In the genomic region with DNA sequence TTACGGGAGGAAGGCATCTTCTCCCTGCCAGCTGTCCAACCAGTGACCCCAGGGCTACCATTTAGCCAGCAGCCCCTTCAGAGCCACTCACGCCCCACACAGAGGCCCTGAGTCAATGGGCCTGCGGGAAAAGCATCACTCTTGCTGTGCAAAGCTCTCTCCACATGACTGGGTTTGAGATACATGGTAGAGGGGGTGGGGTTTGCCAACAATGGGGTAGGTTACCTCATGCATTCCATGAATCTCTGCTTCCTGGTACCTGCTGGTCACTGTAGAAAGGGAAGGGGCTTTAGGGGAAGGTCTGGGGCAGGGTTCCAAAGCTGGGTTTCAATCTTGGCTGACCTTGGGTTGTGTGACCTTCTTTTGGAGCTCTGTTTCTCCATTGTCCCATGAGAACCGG, we compare ENCODE assay signal across 2 cellular contexts.
TF ChIP-seq lines count a peak whose summit lies in the region.

No MANE protein-coding gene starts in this region.

TF ChIP-seq in GM23338, 12 proteins besides CTCF, POLR2A, EP300 and RAD21 (continued from another document):
- TF ChIP-seq, protein P1, sequence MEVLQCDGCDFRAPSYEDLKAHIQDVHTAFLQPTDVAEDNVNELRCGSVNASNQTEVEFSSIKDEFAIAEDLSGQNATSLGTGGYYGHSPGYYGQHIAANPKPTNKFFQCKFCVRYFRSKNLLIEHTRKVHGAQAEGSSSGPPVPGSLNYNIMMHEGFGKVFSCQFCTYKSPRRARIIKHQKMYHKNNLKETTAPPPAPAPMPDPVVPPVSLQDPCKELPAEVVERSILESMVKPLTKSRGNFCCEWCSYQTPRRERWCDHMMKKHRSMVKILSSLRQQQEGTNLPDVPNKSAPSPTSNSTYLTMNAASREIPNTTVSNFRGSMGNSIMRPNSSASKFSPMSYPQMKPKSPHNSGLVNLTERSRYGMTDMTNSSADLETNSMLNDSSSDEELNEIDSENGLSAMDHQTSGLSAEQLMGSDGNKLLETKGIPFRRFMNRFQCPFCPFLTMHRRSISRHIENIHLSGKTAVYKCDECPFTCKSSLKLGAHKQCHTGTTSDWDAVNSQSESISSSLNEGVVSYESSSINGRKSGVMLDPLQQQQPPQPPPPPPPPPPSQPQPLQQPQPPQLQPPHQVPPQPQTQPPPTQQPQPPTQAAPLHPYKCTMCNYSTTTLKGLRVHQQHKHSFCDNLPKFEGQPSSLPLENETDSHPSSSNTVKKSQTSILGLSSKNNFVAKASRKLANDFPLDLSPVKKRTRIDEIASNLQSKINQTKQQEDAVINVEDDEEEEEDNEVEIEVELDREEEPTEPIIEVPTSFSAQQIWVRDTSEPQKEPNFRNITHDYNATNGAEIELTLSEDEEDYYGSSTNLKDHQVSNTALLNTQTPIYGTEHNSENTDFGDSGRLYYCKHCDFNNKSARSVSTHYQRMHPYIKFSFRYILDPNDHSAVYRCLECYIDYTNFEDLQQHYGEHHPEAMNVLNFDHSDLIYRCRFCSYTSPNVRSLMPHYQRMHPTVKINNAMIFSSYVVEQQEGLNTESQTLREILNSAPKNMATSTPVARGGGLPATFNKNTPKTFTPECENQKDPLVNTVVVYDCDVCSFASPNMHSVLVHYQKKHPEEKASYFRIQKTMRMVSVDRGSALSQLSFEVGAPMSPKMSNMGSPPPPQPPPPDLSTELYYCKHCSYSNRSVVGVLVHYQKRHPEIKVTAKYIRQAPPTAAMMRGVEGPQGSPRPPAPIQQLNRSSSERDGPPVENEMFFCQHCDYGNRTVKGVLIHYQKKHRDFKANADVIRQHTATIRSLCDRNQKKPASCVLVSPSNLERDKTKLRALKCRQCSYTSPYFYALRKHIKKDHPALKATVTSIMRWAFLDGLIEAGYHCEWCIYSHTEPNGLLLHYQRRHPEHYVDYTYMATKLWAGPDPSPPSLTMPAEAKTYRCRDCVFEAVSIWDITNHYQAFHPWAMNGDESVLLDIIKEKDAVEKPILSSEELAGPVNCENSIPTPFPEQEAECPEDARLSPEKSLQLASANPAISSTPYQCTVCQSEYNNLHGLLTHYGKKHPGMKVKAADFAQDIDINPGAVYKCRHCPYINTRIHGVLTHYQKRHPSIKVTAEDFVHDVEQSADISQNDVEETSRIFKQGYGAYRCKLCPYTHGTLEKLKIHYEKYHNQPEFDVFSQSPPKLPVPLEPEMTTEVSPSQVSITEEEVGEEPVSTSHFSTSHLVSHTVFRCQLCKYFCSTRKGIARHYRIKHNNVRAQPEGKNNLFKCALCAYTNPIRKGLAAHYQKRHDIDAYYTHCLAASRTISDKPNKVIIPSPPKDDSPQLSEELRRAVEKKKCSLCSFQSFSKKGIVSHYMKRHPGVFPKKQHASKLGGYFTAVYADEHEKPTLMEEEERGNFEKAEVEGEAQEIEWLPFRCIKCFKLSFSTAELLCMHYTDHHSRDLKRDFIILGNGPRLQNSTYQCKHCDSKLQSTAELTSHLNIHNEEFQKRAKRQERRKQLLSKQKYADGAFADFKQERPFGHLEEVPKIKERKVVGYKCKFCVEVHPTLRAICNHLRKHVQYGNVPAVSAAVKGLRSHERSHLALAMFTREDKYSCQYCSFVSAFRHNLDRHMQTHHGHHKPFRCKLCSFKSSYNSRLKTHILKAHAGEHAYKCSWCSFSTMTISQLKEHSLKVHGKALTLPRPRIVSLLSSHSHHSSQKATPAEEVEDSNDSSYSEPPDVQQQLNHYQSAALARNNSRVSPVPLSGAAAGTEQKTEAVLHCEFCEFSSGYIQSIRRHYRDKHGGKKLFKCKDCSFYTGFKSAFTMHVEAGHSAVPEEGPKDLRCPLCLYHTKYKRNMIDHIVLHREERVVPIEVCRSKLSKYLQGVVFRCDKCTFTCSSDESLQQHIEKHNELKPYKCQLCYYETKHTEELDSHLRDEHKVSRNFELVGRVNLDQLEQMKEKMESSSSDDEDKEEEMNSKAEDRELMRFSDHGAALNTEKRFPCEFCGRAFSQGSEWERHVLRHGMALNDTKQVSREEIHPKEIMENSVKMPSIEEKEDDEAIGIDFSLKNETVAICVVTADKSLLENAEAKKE (CRISPR knock-in tag; IDR thresholded peaks at IDR 0.05) = no peak
- TF ChIP-seq ZNF114 (CRISPR knock-in tag; IDR thresholded peaks at IDR 0.05) (no peak), STAT1 (IDR thresholded peaks at IDR 0.05; ENCODE audit: unreplicated experiment) (no peak)
- TF ChIP-seq, protein P2, sequence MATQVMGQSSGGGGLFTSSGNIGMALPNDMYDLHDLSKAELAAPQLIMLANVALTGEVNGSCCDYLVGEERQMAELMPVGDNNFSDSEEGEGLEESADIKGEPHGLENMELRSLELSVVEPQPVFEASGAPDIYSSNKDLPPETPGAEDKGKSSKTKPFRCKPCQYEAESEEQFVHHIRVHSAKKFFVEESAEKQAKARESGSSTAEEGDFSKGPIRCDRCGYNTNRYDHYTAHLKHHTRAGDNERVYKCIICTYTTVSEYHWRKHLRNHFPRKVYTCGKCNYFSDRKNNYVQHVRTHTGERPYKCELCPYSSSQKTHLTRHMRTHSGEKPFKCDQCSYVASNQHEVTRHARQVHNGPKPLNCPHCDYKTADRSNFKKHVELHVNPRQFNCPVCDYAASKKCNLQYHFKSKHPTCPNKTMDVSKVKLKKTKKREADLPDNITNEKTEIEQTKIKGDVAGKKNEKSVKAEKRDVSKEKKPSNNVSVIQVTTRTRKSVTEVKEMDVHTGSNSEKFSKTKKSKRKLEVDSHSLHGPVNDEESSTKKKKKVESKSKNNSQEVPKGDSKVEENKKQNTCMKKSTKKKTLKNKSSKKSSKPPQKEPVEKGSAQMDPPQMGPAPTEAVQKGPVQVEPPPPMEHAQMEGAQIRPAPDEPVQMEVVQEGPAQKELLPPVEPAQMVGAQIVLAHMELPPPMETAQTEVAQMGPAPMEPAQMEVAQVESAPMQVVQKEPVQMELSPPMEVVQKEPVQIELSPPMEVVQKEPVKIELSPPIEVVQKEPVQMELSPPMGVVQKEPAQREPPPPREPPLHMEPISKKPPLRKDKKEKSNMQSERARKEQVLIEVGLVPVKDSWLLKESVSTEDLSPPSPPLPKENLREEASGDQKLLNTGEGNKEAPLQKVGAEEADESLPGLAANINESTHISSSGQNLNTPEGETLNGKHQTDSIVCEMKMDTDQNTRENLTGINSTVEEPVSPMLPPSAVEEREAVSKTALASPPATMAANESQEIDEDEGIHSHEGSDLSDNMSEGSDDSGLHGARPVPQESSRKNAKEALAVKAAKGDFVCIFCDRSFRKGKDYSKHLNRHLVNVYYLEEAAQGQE (IDR thresholded peaks at IDR 0.05; ENCODE audit: unreplicated experiment) = no peak

TF ChIP-seq in Ishikawa, 13 proteins besides CTCF, POLR2A, EP300 and RAD21 (continued from another document):
- TF ChIP-seq, protein P2 (IDR thresholded peaks at IDR 0.05; ENCODE audit: low read depth) = no peak
